ENCODE assay signal across 1 cellular context in genomic region chr17:29948460-29949185, GRCh38.
TF ChIP-seq lines count a peak whose summit lies in the region.

No MANE protein-coding gene starts in this region.

TF ChIP-seq in K562, 482 proteins besides CTCF, POLR2A, EP300 and RAD21 (continued from another document):
- TF ChIP-seq PBX2 (CRISPR knock-in tag; IDR thresholded peaks at IDR 0.05; ENCODE audit: low read depth) (no peak), PBX2 (tag; conservative IDR thresholded peaks at IDR 0.05; ENCODE audit: low read depth) (peak; percentile 73), RBM15 (IDR thresholded peaks at IDR 0.05; ENCODE audit: insufficient read depth, low read length) (no peak), MYNN (IDR thresholded peaks at IDR 0.05) (peak; percentile 64; the same call in 1 of the 2 replicates), MYNN (CRISPR knock-in tag; IDR thresholded peaks at IDR 0.05) (no peak), RFX1 (IDR thresholded peaks at IDR 0.05) (no peak), EWSR1 (IDR thresholded peaks at IDR 0.05; ENCODE audit: borderline replicate concordance, low read depth, partially characterized antibody) (no peak), KLF6 (CRISPR knock-in tag; IDR thresholded peaks at IDR 0.05; ENCODE audit: borderline replicate concordance) (no peak), SPI1 (IDR thresholded peaks at IDR 0.05; ENCODE audit: borderline replicate concordance, low read depth, low read length) (peak; percentile 62; the same call in 1 of the 2 replicates), TEAD4 (IDR thresholded peaks at IDR 0.05; ENCODE audit: low read length) (peak; percentile 19; the same call in 1 of the 2 replicates), TEAD4 (CRISPR knock-in tag; IDR thresholded peaks at IDR 0.05; ENCODE audit: borderline replicate concordance) (no peak), RBFOX2 (IDR thresholded peaks at IDR 0.05; ENCODE audit: low read depth, low read length) (no peak), PHF8 (IDR thresholded peaks at IDR 0.05; ENCODE audit: borderline replicate concordance, low read length) (no peak), CC2D1A (IDR thresholded peaks at IDR 0.05) (no peak), HNRNPH1 (optimal IDR thresholded peaks at IDR 0.05; ENCODE audit: low read depth, low read length) (no peak), SOX6 (IDR thresholded peaks at IDR 0.05) (peak; percentile 10; the same call in 1 of the 2 replicates), PKNOX1 (IDR thresholded peaks at IDR 0.05) (peak; percentile 55; the same call in 1 of the 2 replicates), KLF1 (tag; IDR thresholded peaks at IDR 0.05) (no peak), ZNF280A (IDR thresholded peaks at IDR 0.05; ENCODE audit: low read depth, partially characterized antibody) (no peak), ARID3B (CRISPR knock-in tag; IDR thresholded peaks at IDR 0.05; ENCODE audit: borderline replicate concordance) (no peak)
TF ChIP-seq in K562: peak in this region for 8.
